Comparison of ENCODE assay signal across 1 cellular context in genomic region chr19:49929121-49929610, GRCh38.
TF ChIP-seq lines count a peak whose summit lies in the region.

A gene with protein sequence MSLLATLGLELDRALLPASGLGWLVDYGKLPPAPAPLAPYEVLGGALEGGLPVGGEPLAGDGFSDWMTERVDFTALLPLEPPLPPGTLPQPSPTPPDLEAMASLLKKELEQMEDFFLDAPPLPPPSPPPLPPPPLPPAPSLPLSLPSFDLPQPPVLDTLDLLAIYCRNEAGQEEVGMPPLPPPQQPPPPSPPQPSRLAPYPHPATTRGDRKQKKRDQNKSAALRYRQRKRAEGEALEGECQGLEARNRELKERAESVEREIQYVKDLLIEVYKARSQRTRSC (plus strand): TSS chr19:49929205. CDS start chr19:49930851, 1,646 bp downstream.
Gene NUP62 (minus strand): TSS chr19:49929504. CDS start chr19:49909807, 19,697 bp downstream.

TF ChIP-seq in A549, 52 proteins besides CTCF, POLR2A, EP300 and RAD21 (continued from another document):
- no peak for TF ChIP-seq FOSL2 (IDR thresholded peaks at IDR 0.05)
- TF ChIP-seq FOSL2 (CRISPR knock-in tag; IDR thresholded peaks at IDR 0.05) = 0 out of 2 replicates have a peak, but pooled peaks have one; percentile 34
- TF ChIP-seq RCOR1 (IDR thresholded peaks at IDR 0.05; ENCODE audit: low read depth, low read length) = no peak
- no peak for TF ChIP-seq CHD4 (IDR thresholded peaks at IDR 0.05; ENCODE audit: borderline replicate concordance)
- TF ChIP-seq SREBF2 (IDR thresholded peaks at IDR 0.05) = no peak
- TF ChIP-seq BCL3 (IDR thresholded peaks at IDR 0.05) = peak; percentile 62; the same call in 1 of the 3 replicates
- no peak for TF ChIP-seq HDAC2 (IDR thresholded peaks at IDR 0.05)
- peak; percentile 68 to 81; a peak in 2 of 5 replicates for TF ChIP-seq JUN (IDR thresholded peaks at IDR 0.05)
- peak; percentile 11 for TF ChIP-seq ZFP36 (IDR thresholded peaks at IDR 0.05; ENCODE audit: borderline replicate concordance, partially characterized antibody)
- no peak for TF ChIP-seq GATA3 (IDR thresholded peaks at IDR 0.05; ENCODE audit: borderline replicate concordance)
- TF ChIP-seq, protein P1, sequence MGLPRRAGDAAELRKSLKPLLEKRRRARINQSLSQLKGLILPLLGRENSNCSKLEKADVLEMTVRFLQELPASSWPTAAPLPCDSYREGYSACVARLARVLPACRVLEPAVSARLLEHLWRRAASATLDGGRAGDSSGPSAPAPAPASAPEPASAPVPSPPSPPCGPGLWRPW (IDR thresholded peaks at IDR 0.05) = no peak
- peak; percentile 72; the same call in 1 of the 2 replicates for TF ChIP-seq HMGXB4 (CRISPR knock-in tag; IDR thresholded peaks at IDR 0.05; ENCODE audit: borderline replicate concordance)
- 0 out of 2 replicates have a peak, but pooled peaks have one; percentile 8 for TF ChIP-seq ZC3H11A (IDR thresholded peaks at IDR 0.05)
- no peak for TF ChIP-seq CBX2 (IDR thresholded peaks at IDR 0.05; ENCODE audit: borderline replicate concordance, low read depth)
- TF ChIP-seq HEYL (CRISPR knock-in tag; IDR thresholded peaks at IDR 0.05) = no peak
- TF ChIP-seq NFE2L2 (conservative IDR thresholded peaks at IDR 0.05; ENCODE audit: low read length) = no peak
- TF ChIP-seq, protein P2, sequence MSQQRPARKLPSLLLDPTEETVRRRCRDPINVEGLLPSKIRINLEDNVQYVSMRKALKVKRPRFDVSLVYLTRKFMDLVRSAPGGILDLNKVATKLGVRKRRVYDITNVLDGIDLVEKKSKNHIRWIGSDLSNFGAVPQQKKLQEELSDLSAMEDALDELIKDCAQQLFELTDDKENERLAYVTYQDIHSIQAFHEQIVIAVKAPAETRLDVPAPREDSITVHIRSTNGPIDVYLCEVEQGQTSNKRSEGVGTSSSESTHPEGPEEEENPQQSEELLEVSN (IDR thresholded peaks at IDR 0.05; ENCODE audit: borderline replicate concordance, low read depth) = peak; percentile 100
- TF ChIP-seq RNF2 (IDR thresholded peaks at IDR 0.05; ENCODE audit: borderline replicate concordance, low read depth) = no peak
- 0 out of 2 replicates have a peak, but pooled peaks have one; percentile 51 for TF ChIP-seq RARB (CRISPR knock-in tag; IDR thresholded peaks at IDR 0.05)
- peak; percentile 34; the same call in 1 of the 2 replicates for TF ChIP-seq KDM5A (IDR thresholded peaks at IDR 0.05)
- TF ChIP-seq FOSB (CRISPR knock-in tag; IDR thresholded peaks at IDR 0.05) = no peak
- TF ChIP-seq, protein P3, sequence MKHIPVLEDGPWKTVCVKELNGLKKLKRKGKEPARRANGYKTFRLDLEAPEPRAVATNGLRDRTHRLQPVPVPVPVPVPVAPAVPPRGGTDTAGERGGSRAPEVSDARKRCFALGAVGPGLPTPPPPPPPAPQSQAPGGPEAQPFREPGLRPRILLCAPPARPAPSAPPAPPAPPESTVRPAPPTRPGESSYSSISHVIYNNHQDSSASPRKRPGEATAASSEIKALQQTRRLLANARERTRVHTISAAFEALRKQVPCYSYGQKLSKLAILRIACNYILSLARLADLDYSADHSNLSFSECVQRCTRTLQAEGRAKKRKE (CRISPR knock-in tag; IDR thresholded peaks at IDR 0.05; ENCODE audit: low read depth) = no peak; the same call in 1 of the 2 replicates
- 0 out of 2 replicates have a peak, but pooled peaks have one; percentile 30 for TF ChIP-seq PBX3 (IDR thresholded peaks at IDR 0.05)
- TF ChIP-seq JUNB (IDR thresholded peaks at IDR 0.05) = no peak
- TF ChIP-seq NPAS2 (CRISPR knock-in tag; IDR thresholded peaks at IDR 0.05; ENCODE audit: borderline replicate concordance) = no peak
- TF ChIP-seq, protein P4, sequence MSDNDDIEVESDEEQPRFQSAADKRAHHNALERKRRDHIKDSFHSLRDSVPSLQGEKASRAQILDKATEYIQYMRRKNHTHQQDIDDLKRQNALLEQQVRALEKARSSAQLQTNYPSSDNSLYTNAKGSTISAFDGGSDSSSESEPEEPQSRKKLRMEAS (IDR thresholded peaks at IDR 0.05) = peak; percentile 100
- TF ChIP-seq CEBPB (IDR thresholded peaks at IDR 0.05) = no peak
- no peak for TF ChIP-seq EHF (CRISPR knock-in tag; IDR thresholded peaks at IDR 0.05)
- TF ChIP-seq MAFK (IDR thresholded peaks at IDR 0.05; ENCODE audit: partially characterized antibody) = no peak
- no peak for TF ChIP-seq KDM1A (IDR thresholded peaks at IDR 0.05; ENCODE audit: low read depth)
- TF ChIP-seq MYC (IDR thresholded peaks at IDR 0.05; ENCODE audit: borderline replicate concordance, low read length) = no peak; the same call in 1 of the 2 replicates
- TF ChIP-seq HOXB13 (CRISPR knock-in tag; IDR thresholded peaks at IDR 0.05; ENCODE audit: low read depth) = peak; percentile 70; the same call in 1 of the 2 replicates
- no peak for TF ChIP-seq EHMT2 (IDR thresholded peaks at IDR 0.05; ENCODE audit: low read depth)
- peak; percentile 71; the same call in 1 of the 2 replicates for TF ChIP-seq TP53 (CRISPR knock-in tag; IDR thresholded peaks at IDR 0.05)
- TF ChIP-seq HOXA7 (CRISPR knock-in tag; IDR thresholded peaks at IDR 0.05) = no peak
- no peak for TF ChIP-seq BHLHE40 (IDR thresholded peaks at IDR 0.05; ENCODE audit: low read depth, low read length)
- TF ChIP-seq USF2 (IDR thresholded peaks at IDR 0.05) = no peak
TF ChIP-seq in A549: peak in this region for 19.
